ENCODE assay signal across 12 cellular contexts in genomic region chr4:104591505-104591904, GRCh38.
A peak's percentile ranks its signal among the peaks of the same experiment; 100 is the strongest.
DNase-seq lines count a peak whose midpoint lies in the region; ATAC-seq, FAIRE-seq and TF ChIP-seq lines count a peak whose summit lies in the region.
"Had no signal": no experiment of that assay in that cellular context is flagged by ENCODE, and none has a peak within 500 bp of the region (broad histone marks: within the 10 kb centered on the region; RNA-seq: fewer than 3 reads in every experiment).

No MANE protein-coding gene starts in this region.

- H4K20me1 ChIP-seq in GM12878 (ENCODE audit: control insufficient read depth, insufficient read depth) = no peaks in the 10 kb centered on the region

- SMC1A ChIA-PET in GM12878 (lab: Charles Lee; ENCODE audit: uncharacterized antibody, unreplicated experiment) = interaction anchor here (0.6 to 1.1 kb wide), 3 partner anchors 94 to 142 kb away, joined by 3 read pairs; no protein-coding TSS in a partner anchor

- intact Hi-C loops in GM12878 (cut with micrococcal nuclease; ENCODE audit: unreplicated experiment) (no loop called here), CD14-positive monocyte (cut with micrococcal nuclease) (no loop called here)

- H4K8ac ChIP-seq in mesendoderm (ENCODE audit: low read depth, low read length) = no peak overlapping the region

- POLR2A ChIA-PET in GM12878 (lab: Charles Lee) = interaction anchor here (0.9 kb wide), 1 partner anchor 73 kb away, joined by 4 read pairs; no protein-coding TSS in a partner anchor

- H3K27ac ChIP-seq in GM12878 (ENCODE audit: control insufficient read depth, insufficient read depth) (no peak overlapping the region), mesendoderm (ENCODE audit: low read depth, low read length) (no peak overlapping the region)
- H3K27ac ChIP-seq: thoracic aorta had no signal

- no peak for TF ChIP-seq POLR2A in GM12878 (IDR thresholded peaks at IDR 0.05; ENCODE audit: low read depth, low read length)

- CTCF ChIA-PET in GM12878 (lab: Yijun Ruan, JAX) = interaction anchor here (0.6 kb wide), 1 partner anchor 753 kb away, joined by 4 read pairs; no protein-coding TSS in a partner anchor

- H3K4me2 ChIP-seq in GM12878 (ENCODE audit: control insufficient read depth, insufficient read depth) (no peak overlapping the region), mesendoderm (ENCODE audit: low read length) (no peak overlapping the region)

- no peaks in the 10 kb centered on the region for H3K36me3 Mint-ChIP-seq in CD14-positive monocyte
- H3K36me3 Mint-ChIP-seq: memory B cell had no signal

- no peak overlapping the region for H3K18ac ChIP-seq in mesendoderm (ENCODE audit: low read length)

- H3K4me1 ChIP-seq in BE2C = peaks cover 3% of the 10 kb centered on the region; the same call in 1 of the 2 replicates
- no peaks in the 10 kb centered on the region for H3K4me1 ChIP-seq in GM12878 (ENCODE audit: control insufficient read depth, insufficient read depth, low read length)
- no peaks in the 10 kb centered on the region for H3K4me1 ChIP-seq in mesendoderm (ENCODE audit: control insufficient read depth, low read depth, low read length)
- H3K4me1 ChIP-seq in HAP-1 = no peaks in the 10 kb centered on the region

- peaks cover 0 to 2% (median 0%) of the 10 kb centered on the region in 7 donors for H3K9me3 Mint-ChIP-seq in CD14-positive monocyte
- H3K9me3 Mint-ChIP-seq: memory B cell had no signal

- ATAC-seq in GM12878 = no peak; the same call in 1 of the 3 replicates

- BruUV-seq in GM12878 (replicated peaks; lab: Mats Ljungman, UMichigan) = no TSS peak

- H3K36me3 ChIP-seq in BE2C (no peaks in the 10 kb centered on the region), GM12878 (ENCODE audit: control insufficient read depth in 2 of 2, insufficient read depth in 2 of 2, low read length in 1 of 2) (no peaks in the 10 kb centered on the region), mesendoderm (ENCODE audit: control insufficient read depth, insufficient read depth, low read length) (no peaks in the 10 kb centered on the region), HAP-1 (replicated peaks) (no peaks in the 10 kb centered on the region)
- H3K36me3 ChIP-seq: thoracic aorta had no signal

- no peak overlapping the region; the same call in 1 of the 2 replicates for H2AFZ ChIP-seq in GM12878 (ENCODE audit: control insufficient read depth, low read depth, low read length)

- in situ Hi-C loops in GM12878 (cut with MboI) = no loop called here
- in situ Hi-C loops in HAP-1 (cut with MboI; ENCODE audit: low sequenced_read_pairs) = no loop called here

- no peak overlapping the region for H3K56ac ChIP-seq in mesendoderm (ENCODE audit: low read length)

- no peak overlapping the region for H2BK15ac ChIP-seq in mesendoderm (replicated peaks; ENCODE audit: low read depth)

- RAD21 ChIA-PET in GM12878 (lab: Charles Lee; ENCODE audit: unreplicated experiment) = no interaction called here

- no peaks in the 10 kb centered on the region for H3K79me1 ChIP-seq in mesendoderm (ENCODE audit: low read length)

- DNase-seq in BE2C = peak; percentile 35
- DNase-seq in NCI-H1930 (lab: John Stamatoyannopoulos, UW) = peak; percentile 86 to 88
- DNase-seq in GM12878 (ENCODE audit: low read depth, low spot score) = no peak
- DNase-seq in mesendoderm = peak; percentile 96
- DNase-seq in CD14-positive monocyte (ENCODE audit: low spot score) = no peak
- no peak for DNase-seq in KG1 (lab: John Stamatoyannopoulos, UW)
- DNase-seq in activated effector memory CD4-positive, alpha-beta T cell treated with Interleukin-2 at 50 U/mL for 16 hours = no peak
- DNase-seq in HAP-1 (ENCODE audit: low spot score in 2 of 2) = no peak
- DNase-seq: activated naive CD4-positive, alpha-beta T cell treated with anti-CD3 and anti-CD28 coated beads, Interleukin-2, amount 50 U/mL, for 16 hours; NCI-H526 treated with DMSO at 0.1 percent for 48 hours had no signal

- no peak overlapping the region for H4K5ac ChIP-seq in mesendoderm (ENCODE audit: low read length)

- H3K9me3 ChIP-seq in BE2C (no peaks in the 10 kb centered on the region), GM12878 (replicated peaks; ENCODE audit: control insufficient read depth, insufficient read depth, low read length) (no peaks in the 10 kb centered on the region; the same call in 2 of the 3 replicates), HAP-1 (no peaks in the 10 kb centered on the region)
- H3K9me3 ChIP-seq: thoracic aorta had no signal

- no peak overlapping the region for H2BK5ac ChIP-seq in mesendoderm (ENCODE audit: low read length)

- WGBS in GM12878 (ENCODE audit: insufficient coverage, insufficient replicate concordance, low lambda C conversion rate, missing lambda C conversion rate) = 62% methylated on average over 2 of the region's 2 CpGs
- no CpG with 5 or more reads among the region's 2 CpGs for WGBS in mesendoderm (ENCODE audit: extremely low coverage, insufficient coverage, low lambda C conversion rate)

- H3K4ac ChIP-seq in mesendoderm (ENCODE audit: low read depth, low read length) = no peak overlapping the region

- no peak overlapping the region for H3K4me3 Mint-ChIP-seq in CD14-positive monocyte
- H3K4me3 Mint-ChIP-seq: memory B cell had no signal

- H3K4me1 Mint-ChIP-seq in CD14-positive monocyte = no peaks in the 10 kb centered on the region

- TF ChIP-seq EP300 in GM12878 (IDR thresholded peaks at IDR 0.05; ENCODE audit: borderline replicate concordance in 1 of 2, control insufficient read depth in 1 of 2, low read depth in 2 of 2, low read length in 2 of 2) = no peak

- no peaks in the 10 kb centered on the region for H3K79me2 ChIP-seq in GM12878 (ENCODE audit: control insufficient read depth, insufficient read depth, low read length)
- no peaks in the 10 kb centered on the region for H3K79me2 ChIP-seq in mesendoderm (ENCODE audit: control insufficient read depth, insufficient read depth, low read length)

- no peak overlapping the region for H3K23ac ChIP-seq in mesendoderm (ENCODE audit: low read length)

- H3K4me3 ChIP-seq in BE2C (ENCODE audit: low read depth, low read length) = no peak overlapping the region
- no peak overlapping the region for H3K4me3 ChIP-seq in GM12878
- H3K4me3 ChIP-seq in mesendoderm (ENCODE audit: low read length) = no peak overlapping the region
- H3K4me3 ChIP-seq in HAP-1 = no peak overlapping the region
- H3K4me3 ChIP-seq: thoracic aorta had no signal

- no peak for TF ChIP-seq RAD21 in GM12878 (IDR thresholded peaks at IDR 0.05; ENCODE audit: insufficient read depth, low read depth, low read length)

- no peak overlapping the region for H2AK5ac ChIP-seq in mesendoderm (ENCODE audit: low read length)

- TF ChIP-seq CTCF in BE2C (IDR thresholded peaks at IDR 0.05; ENCODE audit: low read depth, low read length) = no peak
- TF ChIP-seq CTCF in GM12878 (IDR thresholded peaks at IDR 0.05 in 2 of 3, conservative IDR thresholded peaks at IDR 0.05 in 1 of 3; ENCODE audit: control insufficient read depth in 2 of 3, extremely low read depth in 1 of 3, insufficient read depth in 1 of 3, low read depth in 3 of 3, low read length in 3 of 3) = no peak
- no peak for TF ChIP-seq CTCF in CD14-positive monocyte (IDR thresholded peaks at IDR 0.05)

- peak; percentile 13 for FAIRE-seq in GM12878 (lab: Jason Lieb, UNC)

- H3K9ac ChIP-seq in GM12878 (ENCODE audit: control insufficient read depth, insufficient read depth, low read length) (no peak overlapping the region), mesendoderm (ENCODE audit: low read length) (no peak overlapping the region)

- H3K27me3 ChIP-seq in BE2C (no peaks in the 10 kb centered on the region), GM12878 (replicated peaks in 1 of 2; ENCODE audit: control insufficient read depth in 2 of 2, insufficient read depth in 2 of 2, low read length in 1 of 2) (no peaks in the 10 kb centered on the region), mesendoderm (ENCODE audit: insufficient read depth, low read length, poor library complexity) (no peaks in the 10 kb centered on the region), HAP-1 (ENCODE audit: low read depth) (no peaks in the 10 kb centered on the region; the same call in 1 of the 2 replicates)

- no peak overlapping the region for H3K27ac Mint-ChIP-seq in CD14-positive monocyte
- H3K27ac Mint-ChIP-seq: memory B cell had no signal

- peaks cover 0 to 3% (median 1%) of the 10 kb centered on the region in 3 donors for H3K27me3 Mint-ChIP-seq in CD14-positive monocyte (ENCODE audit: low read depth in 3 of 3)

- no peak overlapping the region for H2BK120ac ChIP-seq in mesendoderm (ENCODE audit: low read depth, low read length)

TF ChIP-seq in GM12878, 131 proteins besides CTCF, POLR2A, EP300 and RAD21 (continues in another document):
- TF ChIP-seq WRNIP1 (IDR thresholded peaks at IDR 0.05; ENCODE audit: borderline replicate concordance, low read depth, low read length) (no peak), HDAC2 (IDR thresholded peaks at IDR 0.05) (no peak), JUND (IDR thresholded peaks at IDR 0.05; ENCODE audit: low read depth, low read length) (no peak), PKNOX1 (IDR thresholded peaks at IDR 0.05) (no peak), KLF5 (IDR thresholded peaks at IDR 0.05; ENCODE audit: partially characterized antibody) (no peak), MTA2 (IDR thresholded peaks at IDR 0.05; ENCODE audit: low read depth) (no peak), JUNB (IDR thresholded peaks at IDR 0.05) (no peak)

Comparison
In these comparisons a context has a peak if more than half of its experiments do, and no peak if none do; other contexts are left out.
1. DNase-seq: peak in BE2C (single experiment), NCI-H1930 (2 of 2) and mesendoderm (single experiment); none in GM12878 (single experiment), CD14-positive monocyte (single experiment), KG1 (single experiment), activated effector memory CD4-positive, alpha-beta T cell treated with Interleukin-2 at 50 U/mL for 16 hours (single experiment) and HAP-1 (0 of 2).